8 cellular contexts compared by ENCODE assay signal in genomic region chr10:24826022-24826421, GRCh38.
DNase-seq lines count a peak whose midpoint lies in the region; ATAC-seq, FAIRE-seq and TF ChIP-seq lines count a peak whose summit lies in the region.

No MANE protein-coding gene starts in this region.

- H3K9me3 Mint-ChIP-seq in CD4-positive, alpha-beta memory T cell = peaks cover 0 to 2% (median 0%) of the 10 kb centered on the region in 8 donors
- peaks cover 1% of the 10 kb centered on the region for H3K9me3 Mint-ChIP-seq in activated naive CD8-positive, alpha-beta T cell treated with anti-CD3 and anti-CD28 coated beads, Interleukin-2, amount 10 ng/mL, durations not matched to agents 7 days and 5 days

- H3K27ac ChIP-seq in CD4-positive, alpha-beta memory T cell (ENCODE audit: low read depth, low read length) = no peak overlapping the region
- H3K27ac ChIP-seq in HEK293 (ENCODE audit: extremely low read depth, low read depth, low read length) (no peak overlapping the region), keratinocyte (ENCODE audit: control insufficient read depth, insufficient read depth, low read length) (peak overlapping the region; percentile 62), thyroid gland (no peak overlapping the region), upper lobe of right lung (no peak overlapping the region)

- H4K20me1 ChIP-seq in keratinocyte (ENCODE audit: control insufficient read depth, extremely low read depth, insufficient read depth, low read length) = no peaks in the 10 kb centered on the region

- no peak overlapping the region for H2AFZ ChIP-seq in keratinocyte (ENCODE audit: control insufficient read depth, low read length)

- H3K9me3 ChIP-seq in CD4-positive, alpha-beta memory T cell (ENCODE audit: control insufficient read depth in 1 of 2, low read length in 2 of 2) = no peaks in the 10 kb centered on the region
- no peaks in the 10 kb centered on the region for H3K9me3 ChIP-seq in HEK293 (ENCODE audit: control insufficient read depth, insufficient read depth, low read depth, low read length)
- no peaks in the 10 kb centered on the region for H3K9me3 ChIP-seq in keratinocyte (ENCODE audit: control insufficient read depth, low read depth, low read length)
- no peaks in the 10 kb centered on the region for H3K9me3 ChIP-seq in thyroid gland
- H3K9me3 ChIP-seq in upper lobe of right lung = no peaks in the 10 kb centered on the region

- dilution Hi-C loops in keratinocyte (cut with MboI; ENCODE audit: extremely low pct_ligation_motif_present, low sequenced_read_pairs) = no loop called here

- H3K27me3 Mint-ChIP-seq in CD4-positive, alpha-beta memory T cell = no peaks in the 10 kb centered on the region
- no peaks in the 10 kb centered on the region for H3K27me3 Mint-ChIP-seq in activated naive CD8-positive, alpha-beta T cell treated with anti-CD3 and anti-CD28 coated beads, Interleukin-2, amount 10 ng/mL, durations not matched to agents 7 days and 5 days

- H3K4me3 ChIP-seq in CD4-positive, alpha-beta memory T cell (ENCODE audit: low read length in 2 of 2) = no peak overlapping the region
- no peak overlapping the region for H3K4me3 ChIP-seq in HEK293 (ENCODE audit: low read depth, low read length)
- H3K4me3 ChIP-seq in keratinocyte (ENCODE audit: control insufficient read depth in 2 of 3, extremely low read depth in 1 of 3, insufficient read depth in 2 of 3, low read depth in 1 of 3, low read length in 3 of 3) = peak overlapping the region in 2 of 3 experiments; percentile 53 to 54
- H3K4me3 ChIP-seq in thyroid gland (replicated peaks in 1 of 3) = no peak overlapping the region
- no peak overlapping the region for H3K4me3 ChIP-seq in upper lobe of right lung

- CTCF ChIA-PET in CD4-positive, alpha-beta memory T cell (lab: Charles Lee; ENCODE audit: partially characterized antibody) = interaction anchor here (1.5 kb wide), 1 partner anchor 26 kb away, joined by 7 read pairs; no protein-coding TSS in a partner anchor
- CTCF ChIA-PET in HEK293 (lab: Yijun Ruan, JAX) = interaction anchor here (0.7 kb wide), 1 partner anchor 69 kb away, joined by 3 read pairs; no protein-coding TSS in a partner anchor

- H3K4me1 Mint-ChIP-seq in CD4-positive, alpha-beta memory T cell = peaks cover 18 to 27% (median 21%) of the 10 kb centered on the region in 4 donors
- peaks cover 10% of the 10 kb centered on the region for H3K4me1 Mint-ChIP-seq in activated naive CD8-positive, alpha-beta T cell treated with anti-CD3 and anti-CD28 coated beads, Interleukin-2, amount 10 ng/mL, durations not matched to agents 7 days and 5 days

- WGBS in thyroid gland, 2 donors = 55 to 59% methylated on average over 4 of the region's 4 CpGs

- POLR2A ChIA-PET in CD4-positive, alpha-beta memory T cell (lab: Charles Lee; ENCODE audit: partially characterized antibody) = interaction anchor here (0.7 to 0.8 kb wide), 3 partner anchors 62 to 103 kb away, joined by 3 read pairs; partner anchors contain the start of gene ARHGAP21
- POLR2A ChIA-PET in HEK293 (lab: Yijun Ruan, JAX) = interaction anchor here (0.5 kb wide), 1 partner anchor 477 kb away, joined by 3 read pairs; no protein-coding TSS in a partner anchor
- POLR2A ChIA-PET in activated naive CD8-positive, alpha-beta T cell treated with anti-CD3 and anti-CD28 coated beads, Interleukin-2, amount 10 ng/mL, durations not matched to agents 7 days and 5 days (lab: Charles Lee) = no interaction called here

- peak in 3 of 5 donors; percentile 3 to 17 (median 5) for DNase-seq in CD4-positive, alpha-beta memory T cell
- no peak for DNase-seq in activated naive CD8-positive, alpha-beta T cell treated with anti-CD3 and anti-CD28 coated beads, Interleukin-2, amount 10 ng/mL, durations not matched to agents 7 days and 5 days
- DNase-seq in keratinocyte (ENCODE audit: low read depth, low spot score) = no peak
- DNase-seq in GF-D8 (lab: John Stamatoyannopoulos, UW) = no peak
- no peak for DNase-seq in thyroid gland
- no peak for DNase-seq in upper lobe of right lung

- peak overlapping the region; percentile 77 for H3K4me2 ChIP-seq in keratinocyte (ENCODE audit: control insufficient read depth, extremely low read depth, insufficient read depth, low read depth, low read length)

- peak overlapping the region; percentile 27 to 77 (median 66) for H3K4me3 Mint-ChIP-seq in CD4-positive, alpha-beta memory T cell
- peak overlapping the region; percentile 33 for H3K4me3 Mint-ChIP-seq in activated naive CD8-positive, alpha-beta T cell treated with anti-CD3 and anti-CD28 coated beads, Interleukin-2, amount 10 ng/mL, durations not matched to agents 7 days and 5 days

- peak overlapping the region in 6 of 7 donors; percentile 13 to 70 (median 34) for H3K27ac Mint-ChIP-seq in CD4-positive, alpha-beta memory T cell
- H3K27ac Mint-ChIP-seq in activated naive CD8-positive, alpha-beta T cell treated with anti-CD3 and anti-CD28 coated beads, Interleukin-2, amount 10 ng/mL, durations not matched to agents 7 days and 5 days = no peak overlapping the region

- peaks cover 14% of the 10 kb centered on the region for H3K4me1 ChIP-seq in CD4-positive, alpha-beta memory T cell (ENCODE audit: insufficient read depth, low read length)
- H3K4me1 ChIP-seq in HEK293 (ENCODE audit: control insufficient read depth, insufficient read depth, low read length) = no peaks in the 10 kb centered on the region
- H3K4me1 ChIP-seq in keratinocyte (ENCODE audit: control insufficient read depth, extremely low read depth, insufficient read depth, low read length) = peaks cover 41% of the 10 kb centered on the region
- no peaks in the 10 kb centered on the region for H3K4me1 ChIP-seq in thyroid gland
- H3K4me1 ChIP-seq in upper lobe of right lung = no peaks in the 10 kb centered on the region

- no peaks in the 10 kb centered on the region for H3K36me3 Mint-ChIP-seq in CD4-positive, alpha-beta memory T cell
- peaks cover 1% of the 10 kb centered on the region for H3K36me3 Mint-ChIP-seq in activated naive CD8-positive, alpha-beta T cell treated with anti-CD3 and anti-CD28 coated beads, Interleukin-2, amount 10 ng/mL, durations not matched to agents 7 days and 5 days

- ATAC-seq in activated naive CD8-positive, alpha-beta T cell treated with anti-CD3 and anti-CD28 coated beads, Interleukin-2, amount 10 ng/mL, durations not matched to agents 7 days and 5 days (ENCODE audit: low read depth) = peak; percentile 39
- ATAC-seq in GM21360 (IDR thresholded peaks at IDR 0.05; ENCODE audit: unreplicated experiment) = no peak
- no peak for ATAC-seq in upper lobe of right lung

- intact Hi-C loops in CD4-positive, alpha-beta memory T cell (cut with micrococcal nuclease) = loop anchor here (5.0 to 10.0 kb wide), 2 partner anchors 71 to 119 kb away; no protein-coding TSS in a partner anchor
- intact Hi-C loops in thyroid gland (cut with DNase I) (no loop called here), upper lobe of right lung (cut with DNase I) (no loop called here)

- no peak for TF ChIP-seq POLR2A in thyroid gland (IDR thresholded peaks at IDR 0.05)

- H3K36me3 ChIP-seq in CD4-positive, alpha-beta memory T cell (ENCODE audit: insufficient read depth, low read length) = no peaks in the 10 kb centered on the region
- H3K36me3 ChIP-seq in HEK293 (ENCODE audit: control insufficient read depth in 2 of 2, insufficient read depth in 1 of 2, low read length in 2 of 2) (no peaks in the 10 kb centered on the region), keratinocyte (ENCODE audit: control insufficient read depth in 2 of 2, extremely low read depth in 1 of 2, insufficient read depth in 2 of 2, low read length in 2 of 2) (no peaks in the 10 kb centered on the region), thyroid gland (no peaks in the 10 kb centered on the region), upper lobe of right lung (no peaks in the 10 kb centered on the region)

- H3K9me1 ChIP-seq in keratinocyte (ENCODE audit: control insufficient read depth, extremely low read depth, insufficient read depth, low read length) = no peaks in the 10 kb centered on the region

- no peaks in the 10 kb centered on the region for H3K79me2 ChIP-seq in keratinocyte (ENCODE audit: control insufficient read depth, insufficient read depth, low read length)

- FAIRE-seq in keratinocyte (lab: Jason Lieb, UNC) = peak; percentile 83

- H3K9ac ChIP-seq in keratinocyte (ENCODE audit: control insufficient read depth, extremely low read depth, insufficient read depth, low read length) = no peak overlapping the region

- no peaks in the 10 kb centered on the region for H3K27me3 ChIP-seq in CD4-positive, alpha-beta memory T cell (ENCODE audit: insufficient read depth, low read length)
- H3K27me3 ChIP-seq in keratinocyte (ENCODE audit: control insufficient read depth, extremely low read depth, insufficient read depth, low read length) (no peaks in the 10 kb centered on the region), thyroid gland (no peaks in the 10 kb centered on the region), upper lobe of right lung (no peaks in the 10 kb centered on the region)

- TF ChIP-seq CTCF in HEK293 (tag by site-specific recombination; IDR thresholded peaks at IDR 0.05) = no peak
- no peak for TF ChIP-seq CTCF in keratinocyte (optimal IDR thresholded peaks at IDR 0.05 in 1 of 3, IDR thresholded peaks at IDR 0.05 in 1 of 3, conservative IDR thresholded peaks at IDR 0.05 in 1 of 3; ENCODE audit: extremely low read depth in 1 of 3, insufficient read depth in 2 of 3, low read length in 3 of 3)
- no peak for TF ChIP-seq CTCF in thyroid gland (IDR thresholded peaks at IDR 0.05)
- TF ChIP-seq CTCF in upper lobe of right lung (IDR thresholded peaks at IDR 0.05) = no peak

Comparison
In these comparisons a context has a peak if more than half of its experiments do, and no peak if none do; other contexts are left out.
1. DNase-seq: peak in CD4-positive, alpha-beta memory T cell (3 of 5); none in activated naive CD8-positive, alpha-beta T cell treated with anti-CD3 and anti-CD28 coated beads, Interleukin-2, amount 10 ng/mL, durations not matched to agents 7 days and 5 days (single experiment), keratinocyte (single experiment), GF-D8 (single experiment), thyroid gland (0 of 2) and upper lobe of right lung (single experiment).
2. H3K4me3 ChIP-seq: peak in keratinocyte (2 of 3); none in CD4-positive, alpha-beta memory T cell (0 of 2), HEK293 (single experiment), thyroid gland (0 of 3) and upper lobe of right lung (single experiment).